ENCODE assay signal across 1 cellular context in the genomic region with DNA sequence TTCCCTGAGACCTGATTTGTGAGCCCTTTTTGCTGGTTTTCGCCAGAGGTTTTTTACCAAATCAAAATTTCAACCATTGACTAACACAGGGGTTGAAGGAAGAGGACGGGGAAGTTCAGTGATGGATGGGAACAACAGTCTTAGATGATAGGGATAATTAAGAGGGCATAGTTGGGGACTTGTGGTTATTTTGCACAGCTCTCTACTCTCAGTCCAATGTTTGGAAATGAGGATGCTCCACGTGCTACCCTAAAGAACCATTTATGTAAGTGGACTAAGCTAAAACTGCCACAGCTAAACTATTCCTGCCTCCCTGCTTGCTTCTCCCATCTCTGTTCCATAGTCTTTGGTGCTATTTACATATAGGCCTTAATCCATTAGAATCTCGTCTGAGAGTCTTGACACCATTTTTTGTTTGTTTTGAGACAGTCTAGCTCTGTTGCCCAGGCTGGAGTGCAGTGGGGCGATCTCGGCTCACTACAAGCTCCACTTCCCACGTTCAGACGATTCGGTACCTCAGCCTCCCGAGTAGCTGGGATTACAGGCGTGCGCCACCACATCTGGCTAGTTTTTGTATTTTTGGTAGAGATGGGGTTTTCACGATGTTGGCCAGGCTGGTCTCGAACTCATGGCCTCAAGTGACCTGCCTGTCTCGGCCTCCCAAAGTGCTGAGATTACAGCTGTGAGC.
TF ChIP-seq lines count a peak whose summit lies in the region.

No MANE protein-coding gene starts in this region.

TF ChIP-seq in HepG2, 621 proteins besides CTCF, POLR2A, EP300 and RAD21 (continues in another document):
- no peak for TF ChIP-seq SCMH1 (CRISPR knock-in tag; IDR thresholded peaks at IDR 0.05; ENCODE audit: borderline replicate concordance)
- no peak for TF ChIP-seq ZNF782 (CRISPR knock-in tag; IDR thresholded peaks at IDR 0.05; ENCODE audit: borderline replicate concordance)
- TF ChIP-seq, protein P1, sequence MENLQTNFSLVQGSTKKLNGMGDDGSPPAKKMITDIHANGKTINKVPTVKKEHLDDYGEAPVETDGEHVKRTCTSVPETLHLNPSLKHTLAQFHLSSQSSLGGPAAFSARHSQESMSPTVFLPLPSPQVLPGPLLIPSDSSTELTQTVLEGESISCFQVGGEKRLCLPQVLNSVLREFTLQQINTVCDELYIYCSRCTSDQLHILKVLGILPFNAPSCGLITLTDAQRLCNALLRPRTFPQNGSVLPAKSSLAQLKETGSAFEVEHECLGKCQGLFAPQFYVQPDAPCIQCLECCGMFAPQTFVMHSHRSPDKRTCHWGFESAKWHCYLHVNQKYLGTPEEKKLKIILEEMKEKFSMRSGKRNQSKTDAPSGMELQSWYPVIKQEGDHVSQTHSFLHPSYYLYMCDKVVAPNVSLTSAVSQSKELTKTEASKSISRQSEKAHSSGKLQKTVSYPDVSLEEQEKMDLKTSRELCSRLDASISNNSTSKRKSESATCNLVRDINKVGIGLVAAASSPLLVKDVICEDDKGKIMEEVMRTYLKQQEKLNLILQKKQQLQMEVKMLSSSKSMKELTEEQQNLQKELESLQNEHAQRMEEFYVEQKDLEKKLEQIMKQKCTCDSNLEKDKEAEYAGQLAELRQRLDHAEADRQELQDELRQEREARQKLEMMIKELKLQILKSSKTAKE (CRISPR knock-in tag; IDR thresholded peaks at IDR 0.05; ENCODE audit: borderline replicate concordance) = no peak
- TF ChIP-seq, protein P2, sequence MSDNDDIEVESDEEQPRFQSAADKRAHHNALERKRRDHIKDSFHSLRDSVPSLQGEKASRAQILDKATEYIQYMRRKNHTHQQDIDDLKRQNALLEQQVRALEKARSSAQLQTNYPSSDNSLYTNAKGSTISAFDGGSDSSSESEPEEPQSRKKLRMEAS (IDR thresholded peaks at IDR 0.05) = peak; percentile 9; the same call in 1 of the 2 replicates
- TF ChIP-seq ERF (CRISPR knock-in tag; IDR thresholded peaks at IDR 0.05) = no peak
- no peak for TF ChIP-seq ARID2 (CRISPR knock-in tag; IDR thresholded peaks at IDR 0.05; ENCODE audit: borderline replicate concordance)
- no peak for TF ChIP-seq KDM6A (CRISPR knock-in tag; IDR thresholded peaks at IDR 0.05; ENCODE audit: low read depth)
- 0 out of 2 replicates have a peak, but pooled peaks have one; percentile 33 for TF ChIP-seq ZSCAN30 (CRISPR knock-in tag; IDR thresholded peaks at IDR 0.05)
- no peak for TF ChIP-seq SRSF4 (IDR thresholded peaks at IDR 0.05; ENCODE audit: low read depth, low read length, poor library complexity, severe bottlenecking)
- no peak for TF ChIP-seq NCOA5 (CRISPR knock-in tag; IDR thresholded peaks at IDR 0.05)
- TF ChIP-seq NFYB (CRISPR knock-in tag; IDR thresholded peaks at IDR 0.05) = no peak
- TF ChIP-seq, protein P3, sequence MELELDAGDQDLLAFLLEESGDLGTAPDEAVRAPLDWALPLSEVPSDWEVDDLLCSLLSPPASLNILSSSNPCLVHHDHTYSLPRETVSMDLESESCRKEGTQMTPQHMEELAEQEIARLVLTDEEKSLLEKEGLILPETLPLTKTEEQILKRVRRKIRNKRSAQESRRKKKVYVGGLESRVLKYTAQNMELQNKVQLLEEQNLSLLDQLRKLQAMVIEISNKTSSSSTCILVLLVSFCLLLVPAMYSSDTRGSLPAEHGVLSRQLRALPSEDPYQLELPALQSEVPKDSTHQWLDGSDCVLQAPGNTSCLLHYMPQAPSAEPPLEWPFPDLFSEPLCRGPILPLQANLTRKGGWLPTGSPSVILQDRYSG (CRISPR knock-in tag; IDR thresholded peaks at IDR 0.05) = no peak
- 0 out of 2 replicates have a peak, but pooled peaks have one; percentile 9 for TF ChIP-seq ZNF761 (CRISPR knock-in tag; conservative IDR thresholded peaks at IDR 0.05)
- TF ChIP-seq SP5 (CRISPR knock-in tag; IDR thresholded peaks at IDR 0.05; ENCODE audit: borderline replicate concordance, low read depth) = no peak
- no peak for TF ChIP-seq FOXM1 (CRISPR knock-in tag; IDR thresholded peaks at IDR 0.05)
- TF ChIP-seq TP53 (CRISPR knock-in tag; conservative IDR thresholded peaks at IDR 0.05) = no peak
- TF ChIP-seq, protein P4, sequence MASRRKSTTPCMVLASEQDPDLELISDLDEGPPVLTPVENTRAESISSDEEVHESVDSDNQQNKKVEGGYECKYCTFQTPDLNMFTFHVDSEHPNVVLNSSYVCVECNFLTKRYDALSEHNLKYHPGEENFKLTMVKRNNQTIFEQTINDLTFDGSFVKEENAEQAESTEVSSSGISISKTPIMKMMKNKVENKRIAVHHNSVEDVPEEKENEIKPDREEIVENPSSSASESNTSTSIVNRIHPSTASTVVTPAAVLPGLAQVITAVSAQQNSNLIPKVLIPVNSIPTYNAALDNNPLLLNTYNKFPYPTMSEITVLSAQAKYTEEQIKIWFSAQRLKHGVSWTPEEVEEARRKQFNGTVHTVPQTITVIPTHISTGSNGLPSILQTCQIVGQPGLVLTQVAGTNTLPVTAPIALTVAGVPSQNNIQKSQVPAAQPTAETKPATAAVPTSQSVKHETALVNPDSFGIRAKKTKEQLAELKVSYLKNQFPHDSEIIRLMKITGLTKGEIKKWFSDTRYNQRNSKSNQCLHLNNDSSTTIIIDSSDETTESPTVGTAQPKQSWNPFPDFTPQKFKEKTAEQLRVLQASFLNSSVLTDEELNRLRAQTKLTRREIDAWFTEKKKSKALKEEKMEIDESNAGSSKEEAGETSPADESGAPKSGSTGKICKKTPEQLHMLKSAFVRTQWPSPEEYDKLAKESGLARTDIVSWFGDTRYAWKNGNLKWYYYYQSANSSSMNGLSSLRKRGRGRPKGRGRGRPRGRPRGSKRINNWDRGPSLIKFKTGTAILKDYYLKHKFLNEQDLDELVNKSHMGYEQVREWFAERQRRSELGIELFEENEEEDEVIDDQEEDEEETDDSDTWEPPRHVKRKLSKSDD (CRISPR knock-in tag; IDR thresholded peaks at IDR 0.05; ENCODE audit: low read depth) = no peak
- TF ChIP-seq ZBTB38 (CRISPR knock-in tag; IDR thresholded peaks at IDR 0.05) = 0 out of 2 replicates have a peak, but pooled peaks have one; percentile 13
- no peak for TF ChIP-seq IRF2 (CRISPR knock-in tag; IDR thresholded peaks at IDR 0.05)
- no peak for TF ChIP-seq ZNF510 (CRISPR knock-in tag; IDR thresholded peaks at IDR 0.05; ENCODE audit: low read depth)
- TF ChIP-seq KAT8 (CRISPR knock-in tag; IDR thresholded peaks at IDR 0.05) = no peak
- TF ChIP-seq, protein P5, sequence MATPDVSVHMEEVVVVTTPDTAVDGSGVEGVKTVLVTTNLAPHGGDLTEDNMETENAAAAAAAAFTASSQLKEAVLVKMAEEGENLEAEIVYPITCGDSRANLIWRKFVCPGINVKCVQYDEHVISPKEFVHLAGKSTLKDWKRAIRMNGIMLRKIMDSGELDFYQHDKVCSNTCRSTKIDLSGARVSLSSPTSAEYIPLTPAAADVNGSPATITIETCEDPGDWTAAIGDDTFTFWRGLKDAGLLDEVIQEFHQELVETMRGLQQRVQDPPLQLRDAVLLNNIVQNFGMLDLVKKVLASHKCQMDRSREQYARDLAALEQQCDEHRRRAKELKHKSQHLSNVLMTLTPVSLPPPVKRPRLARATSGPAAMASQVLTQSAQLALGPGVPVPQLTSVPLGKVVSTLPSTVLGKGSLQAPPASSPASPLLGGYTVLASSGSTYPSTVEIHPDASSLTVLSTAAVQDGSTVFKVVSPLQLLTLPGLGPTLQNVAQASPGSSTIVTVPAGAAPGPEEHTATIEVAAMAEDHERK (CRISPR knock-in tag; IDR thresholded peaks at IDR 0.05; ENCODE audit: low read depth) = no peak
- TF ChIP-seq ZNF382 (CRISPR knock-in tag; IDR thresholded peaks at IDR 0.05; ENCODE audit: borderline replicate concordance) = no peak
- TF ChIP-seq NCOA1 (CRISPR knock-in tag; IDR thresholded peaks at IDR 0.05) = no peak
- TF ChIP-seq ZNF724P (CRISPR knock-in tag; IDR thresholded peaks at IDR 0.05; ENCODE audit: borderline replicate concordance) = 0 out of 2 replicates have a peak, but pooled peaks have one; percentile 8
- no peak for TF ChIP-seq ZFP82 (CRISPR knock-in tag; IDR thresholded peaks at IDR 0.05; ENCODE audit: borderline replicate concordance)
- no peak for TF ChIP-seq ATF7 (IDR thresholded peaks at IDR 0.05)
- TF ChIP-seq ATF7 (CRISPR knock-in tag; IDR thresholded peaks at IDR 0.05) = no peak
- TF ChIP-seq SMAD9 (CRISPR knock-in tag; IDR thresholded peaks at IDR 0.05) = no peak
- no peak for TF ChIP-seq ARNTL (CRISPR knock-in tag; IDR thresholded peaks at IDR 0.05)
- TF ChIP-seq FUBP1 (CRISPR knock-in tag; IDR thresholded peaks at IDR 0.05; ENCODE audit: borderline replicate concordance) = 0 out of 2 replicates have a peak, but pooled peaks have one; percentile 31
- TF ChIP-seq SKI (IDR thresholded peaks at IDR 0.05; ENCODE audit: partially characterized antibody) = no peak
- TF ChIP-seq, protein P6, sequence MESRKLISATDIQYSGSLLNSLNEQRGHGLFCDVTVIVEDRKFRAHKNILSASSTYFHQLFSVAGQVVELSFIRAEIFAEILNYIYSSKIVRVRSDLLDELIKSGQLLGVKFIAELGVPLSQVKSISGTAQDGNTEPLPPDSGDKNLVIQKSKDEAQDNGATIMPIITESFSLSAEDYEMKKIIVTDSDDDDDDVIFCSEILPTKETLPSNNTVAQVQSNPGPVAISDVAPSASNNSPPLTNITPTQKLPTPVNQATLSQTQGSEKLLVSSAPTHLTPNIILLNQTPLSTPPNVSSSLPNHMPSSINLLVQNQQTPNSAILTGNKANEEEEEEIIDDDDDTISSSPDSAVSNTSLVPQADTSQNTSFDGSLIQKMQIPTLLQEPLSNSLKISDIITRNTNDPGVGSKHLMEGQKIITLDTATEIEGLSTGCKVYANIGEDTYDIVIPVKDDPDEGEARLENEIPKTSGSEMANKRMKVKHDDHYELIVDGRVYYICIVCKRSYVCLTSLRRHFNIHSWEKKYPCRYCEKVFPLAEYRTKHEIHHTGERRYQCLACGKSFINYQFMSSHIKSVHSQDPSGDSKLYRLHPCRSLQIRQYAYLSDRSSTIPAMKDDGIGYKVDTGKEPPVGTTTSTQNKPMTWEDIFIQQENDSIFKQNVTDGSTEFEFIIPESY (CRISPR knock-in tag; IDR thresholded peaks at IDR 0.05) = no peak
- no peak for TF ChIP-seq TCF7 (IDR thresholded peaks at IDR 0.05; ENCODE audit: low read depth)
- TF ChIP-seq PRPF4 (IDR thresholded peaks at IDR 0.05; ENCODE audit: low read depth, low read length, poor library complexity, severe bottlenecking) = no peak
- TF ChIP-seq PAF1 (CRISPR knock-in tag; IDR thresholded peaks at IDR 0.05) = no peak
- no peak for TF ChIP-seq ZNF10 (CRISPR knock-in tag; IDR thresholded peaks at IDR 0.05; ENCODE audit: borderline replicate concordance, low read depth)
- TF ChIP-seq FOXO4 (CRISPR knock-in tag; conservative IDR thresholded peaks at IDR 0.05) = no peak
- no peak for TF ChIP-seq SETDB1 (CRISPR knock-in tag; IDR thresholded peaks at IDR 0.05; ENCODE audit: borderline replicate concordance)
- 0 out of 2 replicates have a peak, but pooled peaks have one; percentile 25 for TF ChIP-seq ZMYM3 (CRISPR knock-in tag; IDR thresholded peaks at IDR 0.05)
- no peak for TF ChIP-seq HMGA1 (CRISPR knock-in tag; conservative IDR thresholded peaks at IDR 0.05)
- TF ChIP-seq ZBTB14 (CRISPR knock-in tag; IDR thresholded peaks at IDR 0.05) = no peak
- no peak for TF ChIP-seq TEAD2 (CRISPR knock-in tag; IDR thresholded peaks at IDR 0.05)
- TF ChIP-seq KLF13 (CRISPR knock-in tag; IDR thresholded peaks at IDR 0.05) = no peak
- TF ChIP-seq, protein P7, sequence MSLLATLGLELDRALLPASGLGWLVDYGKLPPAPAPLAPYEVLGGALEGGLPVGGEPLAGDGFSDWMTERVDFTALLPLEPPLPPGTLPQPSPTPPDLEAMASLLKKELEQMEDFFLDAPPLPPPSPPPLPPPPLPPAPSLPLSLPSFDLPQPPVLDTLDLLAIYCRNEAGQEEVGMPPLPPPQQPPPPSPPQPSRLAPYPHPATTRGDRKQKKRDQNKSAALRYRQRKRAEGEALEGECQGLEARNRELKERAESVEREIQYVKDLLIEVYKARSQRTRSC (CRISPR knock-in tag; IDR thresholded peaks at IDR 0.05; ENCODE audit: low read depth) = no peak
- TF ChIP-seq ZNF709 (CRISPR knock-in tag; IDR thresholded peaks at IDR 0.05) = 0 out of 2 replicates have a peak, but pooled peaks have one; percentile 44
- no peak for TF ChIP-seq SSRP1 (CRISPR knock-in tag; IDR thresholded peaks at IDR 0.05)
- no peak for TF ChIP-seq SUZ12 (IDR thresholded peaks at IDR 0.05; ENCODE audit: low read depth, low read length)
- no peak for TF ChIP-seq MED8 (CRISPR knock-in tag; IDR thresholded peaks at IDR 0.05; ENCODE audit: insufficient replicate concordance)
- no peak for TF ChIP-seq ZFP1 (CRISPR knock-in tag; IDR thresholded peaks at IDR 0.05)
